Comparison of ENCODE assay signal across 8 cellular contexts in genomic region chr5:134568761-134569725, GRCh38. TPM values are rescaled to one million over a fixed set of nuclear protein-coding genes. Genes with fewer than 3 reads are reported as not detected.
DNase-seq lines count a peak whose midpoint lies in the region; ATAC-seq and TF ChIP-seq lines count a peak whose summit lies in the region.

No MANE protein-coding gene starts in this region.

- no peak for TF ChIP-seq POLR2A in adrenal gland (IDR thresholded peaks at IDR 0.05)

- H3K4me2 ChIP-seq in GM23248 (ENCODE audit: unreplicated experiment) (no peak overlapping the region), skeletal muscle satellite cell (ENCODE audit: low read length) (peak overlapping the region; percentile 64)

- in situ Hi-C loops in GM23248 (cut with MboI): no loop called here

- H3K4me3 ChIP-seq in GM23248 (no peak overlapping the region), adrenal gland (peak overlapping the region in 1 of 4 donors; percentile 31), iPS-15b (ENCODE audit: low read depth, low read length) (no peak overlapping the region), skeletal muscle satellite cell (ENCODE audit: low read length) (peak overlapping the region; percentile 44)

- WGBS in GM23248 (ENCODE audit: low coverage in 1 of 2, low lambda C conversion rate in 2 of 2, missing lambda C conversion rate in 2 of 2), 2 experiments: 60 to 62% methylated on average over 23 to 24 of the region's 24 CpGs
- 15 to 34% (median 28%) methylated on average over 9 to 24 of the region's 24 CpGs for WGBS in adrenal gland, 4 donors

- H3K9me3 ChIP-seq in GM23248 (ENCODE audit: low read depth): no peaks in the 10 kb centered on the region
- H3K9me3 ChIP-seq in adrenal gland (replicated peaks in 1 of 3): no peaks in the 10 kb centered on the region
- H3K9me3 ChIP-seq in iPS-15b (ENCODE audit: control insufficient read depth, insufficient read depth, low read length): no peaks in the 10 kb centered on the region
- no peaks in the 10 kb centered on the region for H3K9me3 ChIP-seq in skeletal muscle satellite cell (replicated peaks; ENCODE audit: low read length)

- DNase-seq in GM23248 (peak; percentile 60), adrenal gland (peak; percentile 94 to 99 (median 98)), NCI-H1436 treated with DMSO at 0.1 percent for 48 hours (lab: John Stamatoyannopoulos, UW) (no peak), NCI-H1092 (lab: John Stamatoyannopoulos, UW) (no peak)
- no peak for DNase-seq in activated T-cell treated with anti-CD3 and anti-CD28 coated beads, Interleukin-2, amount 50 U/mL, for 48 hours

- H3K9ac ChIP-seq in GM23248: no peak overlapping the region
- peak overlapping the region; percentile 24 for H3K9ac ChIP-seq in iPS-15b (ENCODE audit: low read depth, low read length)
- H3K9ac ChIP-seq in skeletal muscle satellite cell (ENCODE audit: low read depth, low read length): peak overlapping the region; percentile 54

- H3K4me1 ChIP-seq in GM23248 (ENCODE audit: insufficient read depth): peaks cover 16% of the 10 kb centered on the region
- peaks cover 35 to 51% of the 10 kb centered on the region in 2 donors for H3K4me1 ChIP-seq in adrenal gland (replicated peaks in 1 of 2)
- H3K4me1 ChIP-seq in iPS-15b (ENCODE audit: control insufficient read depth, insufficient read depth, low read length): no peaks in the 10 kb centered on the region
- peaks cover 30% of the 10 kb centered on the region for H3K4me1 ChIP-seq in skeletal muscle satellite cell (ENCODE audit: control insufficient read depth, insufficient read depth, low read length)

- no peak for ATAC-seq in GM18909 (IDR thresholded peaks at IDR 0.05; ENCODE audit: poor library complexity, unreplicated experiment)

- H3K27ac ChIP-seq in GM23248 (peak overlapping the region; percentile 45; the same call in 1 of the 2 replicates), adrenal gland (peak overlapping the region; percentile 75 to 93 (median 82))

- H3K36me3 ChIP-seq in GM23248 (ENCODE audit: low read depth) (no peaks in the 10 kb centered on the region; the same call in 1 of the 2 replicates), adrenal gland (replicated peaks in 1 of 2) (peaks cover 0 to 70% of the 10 kb centered on the region in 2 donors), iPS-15b (ENCODE audit: control insufficient read depth, insufficient read depth, low read length) (peaks cover 84% of the 10 kb centered on the region), skeletal muscle satellite cell (ENCODE audit: insufficient read depth, low read length) (peaks cover 69% of the 10 kb centered on the region)

- no peak for TF ChIP-seq CTCF in adrenal gland (IDR thresholded peaks at IDR 0.05)

- H3K27me3 ChIP-seq in GM23248 (replicated peaks; ENCODE audit: insufficient read depth) (no peaks in the 10 kb centered on the region), adrenal gland (no peaks in the 10 kb centered on the region), iPS-15b (ENCODE audit: control insufficient read depth, insufficient read depth, low read length) (no peaks in the 10 kb centered on the region), skeletal muscle satellite cell (ENCODE audit: control insufficient read depth, insufficient read depth, low read length) (no peaks in the 10 kb centered on the region)

- H3F3A ChIP-seq in GM23248 (ENCODE audit: insufficient read depth): 0 out of 2 replicates have a peak, but pooled peaks cover 16% of the 10 kb centered on the region

- no peaks in the 10 kb centered on the region for H4K20me1 ChIP-seq in GM23248 (ENCODE audit: insufficient read depth)

- intact Hi-C loops in adrenal gland (cut with DNase I): loop anchor here in 1 of 2 donors (5.0 kb wide), 1 partner anchor 42 kb away; the partner anchor contains the start of gene JADE2

- H2AFZ ChIP-seq in GM23248: no peak overlapping the region

- peaks cover 31% of the 10 kb centered on the region for H3K79me2 ChIP-seq in GM23248 (ENCODE audit: insufficient read depth)

- no peaks in the 10 kb centered on the region for H3K9me2 ChIP-seq in GM23248 (ENCODE audit: insufficient read depth)

RNA-seq across cellular contexts. Expression of gene JADE2, which starts 43.6 kb away (rescaled TPM):
- total RNA-seq in GM23248 (2014; rRNA removed; shearing (Covaris generic)): 18.0 and 20.9 TPM in 2 replicates
- 7.1 and 8.0 TPM in 2 replicates for polyA plus RNA-seq in GM23248 (2016; fragmentation: Nextera tagmentation; extraction: Ambion mirVana)
- total RNA-seq in adrenal gland: 100 to 1,000 TPM in 1 of 8 donors, 10 to 100 TPM in 7; 60.5 to 180 (median 83.2) TPM
- polyA plus RNA-seq in adrenal gland: 10 to 100 TPM; 10.2 to 25.8 (median 25.7) TPM
- 23.8 and 35.8 TPM in 2 replicates for total RNA-seq in skeletal muscle satellite cell (2012; rRNA removed)

Comparison
In these comparisons a context has a peak if more than half of its experiments do, and no peak if none do; other contexts are left out.
1. DNase-seq: peak in GM23248 (single experiment) and adrenal gland (7 of 7); none in NCI-H1436 treated with DMSO at 0.1 percent for 48 hours (single experiment), activated T-cell treated with anti-CD3 and anti-CD28 coated beads, Interleukin-2, amount 50 U/mL, for 48 hours (0 of 2) and NCI-H1092 (single experiment).